8 cellular contexts compared by ENCODE assay signal in genomic region chr7:23468721-23469149, GRCh38. TPM values are rescaled to one million over a fixed set of nuclear protein-coding genes. Genes with fewer than 3 reads are reported as not detected.
DNase-seq lines count a peak whose midpoint lies in the region; ATAC-seq and TF ChIP-seq lines count a peak whose summit lies in the region.

No MANE protein-coding gene starts in this region.

- peaks cover 24% of the 10 kb centered on the region for H3K27me3 Mint-ChIP-seq in memory B cell

- H3K27ac Mint-ChIP-seq in memory B cell = peak overlapping the region; percentile 70

- H3K4me1 ChIP-seq in gastroesophageal sphincter = peaks cover 0 to 49% (median 37%) of the 10 kb centered on the region in 3 donors

- H3K9me3 ChIP-seq in gastroesophageal sphincter = no peaks in the 10 kb centered on the region

- H3K9me3 Mint-ChIP-seq in memory B cell = no peaks in the 10 kb centered on the region

- 5 to 30% methylated on average over 4 of the region's 29 CpGs for WGBS in gastroesophageal sphincter (ENCODE audit: low coverage in 1 of 2), 2 donors

- DNase-seq in GM06990 (ENCODE audit: extremely low read depth, insufficient read length) = no peak
- DNase-seq in Kasumi-1 (lab: John Stamatoyannopoulos, UW) = peak; percentile 18 to 36
- no peak for DNase-seq in astrocyte of the cerebellum (ENCODE audit: low read depth)
- DNase-seq in memory B cell (ENCODE audit: low spot score in 2 of 2) = peak in 1 of 2 donors; percentile 63
- DNase-seq in NCI-H2227 (lab: John Stamatoyannopoulos, UW; ENCODE audit: unreplicated experiment) = no peak

- no peak for TF ChIP-seq EP300 in gastroesophageal sphincter (IDR thresholded peaks at IDR 0.05)

- peaks cover 1% of the 10 kb centered on the region for H3K36me3 Mint-ChIP-seq in memory B cell

- H3K4me3 Mint-ChIP-seq in memory B cell = peak overlapping the region; percentile 67

- H3K36me3 ChIP-seq in GM06990 (ENCODE audit: control insufficient read depth, insufficient read depth, low read length) = peaks cover 3% of the 10 kb centered on the region; the same call in 1 of the 2 replicates
- H3K36me3 ChIP-seq in gastroesophageal sphincter = no peaks in the 10 kb centered on the region

- H3K27ac ChIP-seq in gastroesophageal sphincter = no peak overlapping the region

- H3K4me1 Mint-ChIP-seq in memory B cell = peaks cover 22% of the 10 kb centered on the region

- TF ChIP-seq CTCF in GM06990 (IDR thresholded peaks at IDR 0.05; ENCODE audit: insufficient read depth, low read length, poor library complexity, severe bottlenecking) (peak; percentile 16), astrocyte of the cerebellum (IDR thresholded peaks at IDR 0.05; ENCODE audit: low read depth, low read length, missing control alignments) (no peak), gastroesophageal sphincter (IDR thresholded peaks at IDR 0.05) (no peak)

- H3K4me3 ChIP-seq in GM06990 (replicated peaks; ENCODE audit: low read depth, low read length) (peak overlapping the region; percentile 90), astrocyte of the cerebellum (ENCODE audit: low read depth, low read length) (peak overlapping the region; percentile 76), gastroesophageal sphincter (peak overlapping the region in 1 of 2 donors; percentile 49)

- in situ Hi-C loops in astrocyte of the cerebellum (cut with HindIII; ENCODE audit: low sequenced_read_pairs) = no loop called here

- H3K27me3 ChIP-seq in GM06990 (replicated peaks; ENCODE audit: control insufficient read depth, insufficient read depth, low read length) = no peaks in the 10 kb centered on the region
- peaks cover 100% of the 10 kb centered on the region for H3K27me3 ChIP-seq in gastroesophageal sphincter

- no peak for TF ChIP-seq POLR2A in gastroesophageal sphincter (IDR thresholded peaks at IDR 0.05)

- ATAC-seq in memory B cell (ENCODE audit: low read depth) (peak; percentile 28), GM19328 (IDR thresholded peaks at IDR 0.05; ENCODE audit: unreplicated experiment) (no peak), gastroesophageal sphincter (no peak), GM21737 (IDR thresholded peaks at IDR 0.05; ENCODE audit: unreplicated experiment) (no peak)

RNA-seq across cellular contexts. Expression of gene IGF2BP3, which starts 1.6 kb away (rescaled TPM):
- total RNA-seq in gastroesophageal sphincter = under 1 TPM in 2 of 4 donors, not detected in 2; 0.13 to 0.35 TPM

Comparison
In these comparisons a context has a peak if more than half of its experiments do, and no peak if none do; other contexts are left out.
1. DNase-seq: peak in Kasumi-1 (2 of 2); none in GM06990 (single experiment), astrocyte of the cerebellum (single experiment) and NCI-H2227 (single experiment).